16 cellular contexts compared by ENCODE assay signal in the genomic region with DNA sequence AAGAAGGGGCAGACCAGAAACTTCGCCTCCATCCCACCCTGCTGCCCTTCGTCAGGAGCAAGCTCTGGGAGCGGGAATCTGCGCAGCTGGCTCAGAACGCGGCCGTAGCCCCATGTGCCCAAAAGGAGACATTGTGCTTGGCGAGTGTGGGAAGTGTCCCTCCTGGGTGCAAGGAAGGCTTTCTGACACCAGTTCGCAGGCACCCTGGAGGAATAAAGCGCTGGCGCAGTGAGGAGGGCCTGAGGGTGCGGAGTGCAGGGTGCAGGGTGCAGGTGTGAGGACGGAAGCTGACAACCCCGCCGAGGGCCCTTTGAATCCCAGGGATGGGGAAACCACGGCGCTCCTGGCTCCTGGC. TPM values are rescaled to one million over a fixed set of nuclear protein-coding genes. Genes with fewer than 3 reads are reported as not detected.
DNase-seq lines count a peak whose midpoint lies in the region; ATAC-seq and TF ChIP-seq lines count a peak whose summit lies in the region.
"Had no signal": no experiment of that assay in that cellular context is flagged by ENCODE, and none has a peak within 500 bp of the region (broad histone marks: within the 10 kb centered on the region; RNA-seq: fewer than 3 reads in every experiment).

No MANE protein-coding gene starts in this region.

- H2AK5ac ChIP-seq in H9 (ENCODE audit: insufficient read length, low read length), result no peak overlapping the region

- H3K23ac ChIP-seq in H9 (ENCODE audit: insufficient read length, low read depth, low read length), result no peak overlapping the region

- no peak overlapping the region for H2BK120ac ChIP-seq in H9 (ENCODE audit: low read depth, low read length, poor library complexity, severe bottlenecking)

- no peaks in the 10 kb centered on the region for H3K79me2 ChIP-seq in H9 (ENCODE audit: insufficient read depth, low read length)

- peak overlapping the region; percentile 51 for H3K4me2 ChIP-seq in H9 (ENCODE audit: insufficient read depth, insufficient read length, low read length)

- ATAC-seq in GM21723 (IDR thresholded peaks at IDR 0.05; ENCODE audit: unreplicated experiment), result no peak
- ATAC-seq: sciatic nerve had no signal

- H2BK12ac ChIP-seq in H9 (ENCODE audit: insufficient read length, low read depth, low read length), result no peak overlapping the region

- DNase-seq in BE2C, result no peak
- no peak for DNase-seq in H9
- no peak for DNase-seq in nephron progenitor cell
- no peak for DNase-seq in NCI-H128 (lab: John Stamatoyannopoulos, UW; ENCODE audit: unreplicated experiment)
- DNase-seq in NCI-H524 (lab: John Stamatoyannopoulos, UW), result no peak
- no peak for DNase-seq in NCI-H345 (lab: John Stamatoyannopoulos, UW)
- DNase-seq: activated CD4-positive, alpha-beta T cell treated with anti-CD3 and anti-CD28 coated beads for 48 hours; activated naive CD4-positive, alpha-beta T cell treated with anti-CD3 and anti-CD28 coated beads for 36 hours; immature natural killer cell; mucosa of descending colon; NCI-H1694 had no signal

- H3K27me3 ChIP-seq in BE2C, result peaks cover 9% of the 10 kb centered on the region
- H3K27me3 ChIP-seq in H9 (ENCODE audit: insufficient read depth, low read length), result peaks cover 35% of the 10 kb centered on the region

- no peak overlapping the region for H4K91ac ChIP-seq in H9 (ENCODE audit: insufficient read length, low read depth, low read length)

- H3K9me3 Mint-ChIP-seq in H9 (no peaks in the 10 kb centered on the region), brain (peaks cover 0 to 12% (median 0%) of the 10 kb centered on the region in 5 experiments), nephron progenitor cell (no peaks in the 10 kb centered on the region)
- H3K9me3 Mint-ChIP-seq: activated naive CD4-positive, alpha-beta T cell treated with anti-CD3 and anti-CD28 coated beads for 36 hours; immature natural killer cell had no signal

- H4K20me1 ChIP-seq in H9 (ENCODE audit: control insufficient read depth, insufficient read depth, insufficient read length), result no peaks in the 10 kb centered on the region

- H3K56ac ChIP-seq in H9 (ENCODE audit: insufficient read length, low read depth, low read length), result no peak overlapping the region

- peaks cover 6% of the 10 kb centered on the region for H3K4me1 ChIP-seq in BE2C
- H3K4me1 ChIP-seq in H9 (ENCODE audit: insufficient read depth, low read length), result no peaks in the 10 kb centered on the region; the same call in 1 of the 2 replicates

- WGBS in H9 (ENCODE audit: extremely low coverage, insufficient read length, low lambda C conversion rate), result no CpG with 5 or more reads among the region's 17 CpGs

- H3K27me3 Mint-ChIP-seq in H9 (ENCODE audit: low read depth) (peaks cover 91% of the 10 kb centered on the region), brain (peaks cover 50% of the 10 kb centered on the region), nephron progenitor cell (ENCODE audit: low read depth, poor library complexity) (peaks cover 67% of the 10 kb centered on the region)

- no peak overlapping the region for H3T11ph ChIP-seq in H9 (ENCODE audit: low read length)

- H2AFZ ChIP-seq in H9 (ENCODE audit: low read length), result no peak overlapping the region

- H3K36me3 Mint-ChIP-seq in H9 (ENCODE audit: insufficient read depth in 1 of 3, low read depth in 3 of 3), result no peaks in the 10 kb centered on the region; a peak in 2 of 7 replicates
- no peaks in the 10 kb centered on the region for H3K36me3 Mint-ChIP-seq in brain
- no peaks in the 10 kb centered on the region for H3K36me3 Mint-ChIP-seq in nephron progenitor cell (ENCODE audit: low read depth)
- H3K36me3 Mint-ChIP-seq: IgD-negative memory B cell, immature natural killer cell had no signal

- TF ChIP-seq CTCF in BE2C (IDR thresholded peaks at IDR 0.05; ENCODE audit: low read depth, low read length), result no peak
- no peak for TF ChIP-seq CTCF in H9 (conservative IDR thresholded peaks at IDR 0.05)
- TF ChIP-seq CTCF in brain (conservative IDR thresholded peaks at IDR 0.05), result no peak
- no peak for TF ChIP-seq CTCF in nephron progenitor cell (IDR thresholded peaks at IDR 0.05)

- no peak overlapping the region for H4K8ac ChIP-seq in H9 (replicated peaks; ENCODE audit: insufficient read length, low read depth, low read length)

- H3K79me1 ChIP-seq in H9 (ENCODE audit: insufficient read depth, low read depth, low read length, poor library complexity, severe bottlenecking), result no peaks in the 10 kb centered on the region

- H3K4me3 Mint-ChIP-seq in H9 (peak overlapping the region; percentile 63 to 90), brain (peak overlapping the region; percentile 80 to 90 (median 87)), nephron progenitor cell (peak overlapping the region; percentile 88)
- H3K4me3 Mint-ChIP-seq: activated naive CD4-positive, alpha-beta T cell treated with anti-CD3 and anti-CD28 coated beads for 36 hours; immature natural killer cell had no signal

- no peaks in the 10 kb centered on the region for H3K36me3 ChIP-seq in BE2C

- peaks cover 10% of the 10 kb centered on the region for H3K23me2 ChIP-seq in H9 (ENCODE audit: insufficient read length, low read depth, low read length, poor library complexity, severe bottlenecking)

- H2BK15ac ChIP-seq in H9 (ENCODE audit: low read depth, low read length), result no peak overlapping the region

- no peak overlapping the region for H2BK5ac ChIP-seq in H9 (ENCODE audit: insufficient read length, low read length)

- H3K27ac ChIP-seq in H9 (ENCODE audit: insufficient read length, low read depth, low read length), result no peak overlapping the region

- H4K5ac ChIP-seq in H9 (ENCODE audit: insufficient read length, low read depth, low read length), result no peak overlapping the region

- H3K4ac ChIP-seq in H9 (ENCODE audit: low read depth, low read length), result no peak overlapping the region

- no peak overlapping the region for H3K18ac ChIP-seq in H9 (ENCODE audit: insufficient read length, low read depth, low read length)

- no peaks in the 10 kb centered on the region for H3K9me3 ChIP-seq in BE2C
- no peaks in the 10 kb centered on the region for H3K9me3 ChIP-seq in H9 (ENCODE audit: control insufficient read depth, low read depth, low read length)
- H3K9me3 ChIP-seq: mucosa of descending colon had no signal

- H3K9ac ChIP-seq in H9 (ENCODE audit: extremely low read depth, insufficient read length, low read length), result no peak overlapping the region

- H3K4me3 ChIP-seq in BE2C (ENCODE audit: low read depth, low read length), result peak overlapping the region; percentile 58; the same call in 1 of the 2 replicates
- H3K4me3 ChIP-seq: mucosa of descending colon had no signal

- peaks cover 14 to 25% of the 10 kb centered on the region in 2 experiments for H3K4me1 Mint-ChIP-seq in H9
- peaks cover 77% of the 10 kb centered on the region for H3K4me1 Mint-ChIP-seq in brain
- peaks cover 53% of the 10 kb centered on the region for H3K4me1 Mint-ChIP-seq in nephron progenitor cell

- H2BK20ac ChIP-seq in H9 (ENCODE audit: low read depth, low read length, poor library complexity, severe bottlenecking), result no peak overlapping the region

- H3K27ac Mint-ChIP-seq in H9 (no peak overlapping the region), brain (peak overlapping the region; percentile 40 to 96 (median 75)), nephron progenitor cell (peak overlapping the region; percentile 58)
- H3K27ac Mint-ChIP-seq: activated naive CD4-positive, alpha-beta T cell treated with anti-CD3 and anti-CD28 coated beads for 36 hours; CD14-positive monocyte; IgD-negative memory B cell; immature natural killer cell had no signal

- no peak overlapping the region; the same call in 1 of the 2 replicates for H3K14ac ChIP-seq in H9 (ENCODE audit: insufficient read depth, low read length)

RNA-seq across cellular contexts. Expression of gene SLIT1, which starts 0.8 kb away (rescaled TPM):
- polyA plus RNA-seq in BE2C (2012; ENCODE audit: insufficient read depth, insufficient read length, low read depth), result 0.08 TPM
- 0.46 and 0.57 TPM in 2 replicates for total RNA-seq in H9 (2021)
- 24.9 TPM for polyA plus RNA-seq in brain (ENCODE audit: insufficient read depth, low read depth, low replicate concordance)
- polyA plus RNA-seq: IgD-negative memory B cell had no signal

Comparison
In these comparisons a context has a peak if more than half of its experiments do, and no peak if none do; other contexts are left out.
1. H3K27ac Mint-ChIP-seq: peak in brain (5 of 5) and nephron progenitor cell (single experiment); none in H9 (0 of 3).
2. Peak in every context shown above with its lines, with median percentiles within 50 percentile points of each other: H3K4me3 Mint-ChIP-seq.